10 cellular contexts compared by ENCODE assay signal in genomic region chr22:22928666-22929380, GRCh38. TPM values are rescaled to one million over a fixed set of nuclear protein-coding genes. Genes with fewer than 3 reads are reported as not detected.
DNase-seq lines count a peak whose midpoint lies in the region; ATAC-seq, FAIRE-seq and TF ChIP-seq lines count a peak whose summit lies in the region.
"Had no signal": no experiment of that assay in that cellular context is flagged by ENCODE, and none has a peak within 500 bp of the region (broad histone marks: within the 10 kb centered on the region; RNA-seq: fewer than 3 reads in every experiment).

No MANE protein-coding gene starts in this region.

- ATAC-seq in GM21717 (IDR thresholded peaks at IDR 0.05; ENCODE audit: unreplicated experiment) = peak; percentile 75
- peak; percentile 97 for ATAC-seq in activated CD8-positive, alpha-beta memory T cell treated with anti-CD3 and anti-CD28 coated beads, Interleukin-2, amount 10 ng/mL, durations not matched to agents 7 days and 5 days

- H3K9me3 Mint-ChIP-seq in activated CD8-positive, alpha-beta memory T cell treated with anti-CD3 and anti-CD28 coated beads, Interleukin-2, amount 10 ng/mL, durations not matched to agents 7 days and 5 days (ENCODE audit: low read depth) = no peaks in the 10 kb centered on the region

- no peak for TF ChIP-seq EP300 in tibial nerve (IDR thresholded peaks at IDR 0.05)

- no peaks in the 10 kb centered on the region for H3K9me3 ChIP-seq in tibial nerve
- H3K9me3 ChIP-seq: pancreas had no signal

- WGBS in tibial nerve, 2 donors = 57 to 59% methylated on average over 10 to 11 of the region's 11 CpGs

- no peak for TF ChIP-seq CTCF in tibial nerve (IDR thresholded peaks at IDR 0.05)

- H3K4me1 Mint-ChIP-seq in activated CD8-positive, alpha-beta memory T cell treated with anti-CD3 and anti-CD28 coated beads, Interleukin-2, amount 10 ng/mL, durations not matched to agents 7 days and 5 days = peaks cover 32% of the 10 kb centered on the region

- H3K4me1 ChIP-seq in tibial nerve = peaks cover 0 to 5% (median 0%) of the 10 kb centered on the region in 4 donors
- H3K4me1 ChIP-seq: pancreas had no signal

- DNase-seq in GM18507 (ENCODE audit: extremely low spot score, insufficient read length, low read depth) (peak; percentile 63), KBM-7 (peak; percentile 77), medulla oblongata (ENCODE audit: extremely low spot score) (peak; percentile 23), 8988T (no peak), HuH-7.5 (ENCODE audit: low spot score) (no peak), tibial nerve (ENCODE audit: low spot score in 2 of 2) (no peak)
- DNase-seq in activated CD8-positive, alpha-beta memory T cell treated with anti-CD3 and anti-CD28 coated beads, Interleukin-2, amount 10 ng/mL, durations not matched to agents 7 days and 5 days = peak; percentile 87

- H3K4me3 Mint-ChIP-seq in activated CD8-positive, alpha-beta memory T cell treated with anti-CD3 and anti-CD28 coated beads, Interleukin-2, amount 10 ng/mL, durations not matched to agents 7 days and 5 days = no peak overlapping the region

- no peaks in the 10 kb centered on the region for H3K27me3 ChIP-seq in tibial nerve
- H3K27me3 ChIP-seq: pancreas had no signal

- H3K36me3 ChIP-seq in tibial nerve = no peaks in the 10 kb centered on the region
- H3K36me3 ChIP-seq: pancreas had no signal

- H3K27me3 Mint-ChIP-seq in activated CD8-positive, alpha-beta memory T cell treated with anti-CD3 and anti-CD28 coated beads, Interleukin-2, amount 10 ng/mL, durations not matched to agents 7 days and 5 days = no peaks in the 10 kb centered on the region

- CTCF ChIA-PET in activated CD8-positive, alpha-beta memory T cell treated with anti-CD3 and anti-CD28 coated beads, Interleukin-2, amount 10 ng/mL, durations not matched to agents 7 days and 5 days (lab: Charles Lee) = interaction anchor here (1.2 to 1.6 kb wide), 7 partner anchors 13 to 200 kb away, joined by 3 to 10 read pairs (median 4); no protein-coding TSS in a partner anchor

- peak; percentile 95 for FAIRE-seq in GM18507 (lab: Jason Lieb, UNC)
- FAIRE-seq: pancreas had no signal

- peak overlapping the region; percentile 74 for H3K27ac Mint-ChIP-seq in activated CD8-positive, alpha-beta memory T cell treated with anti-CD3 and anti-CD28 coated beads, Interleukin-2, amount 10 ng/mL, durations not matched to agents 7 days and 5 days

- no peaks in the 10 kb centered on the region for H3K36me3 Mint-ChIP-seq in activated CD8-positive, alpha-beta memory T cell treated with anti-CD3 and anti-CD28 coated beads, Interleukin-2, amount 10 ng/mL, durations not matched to agents 7 days and 5 days

- TF ChIP-seq POLR2A in tibial nerve (IDR thresholded peaks at IDR 0.05) = no peak

- no peak overlapping the region for H3K4me3 ChIP-seq in tibial nerve
- H3K4me3 ChIP-seq: pancreas had no signal

- in situ Hi-C loops in KBM-7 (cut with MboI; ENCODE audit: low pct_unique_long_range_greater_than_20kb, low sequenced_read_pairs) = no loop called here

- no peak overlapping the region for H3K27ac ChIP-seq in tibial nerve
- H3K27ac ChIP-seq: pancreas had no signal

RNA-seq across cellular contexts. Expression of gene IGLL5, which starts 41.2 kb away (rescaled TPM):
- not detected for total RNA-seq in activated CD8-positive, alpha-beta memory T cell treated with anti-CD3 and anti-CD28 coated beads, Interleukin-2, amount 10 ng/mL, durations not matched to agents 7 days and 5 days
- total RNA-seq in tibial nerve = 1 to 10 TPM in 2 of 4 donors, under 1 TPM in 1, not detected in 1; 0.66 to 2.7 (median 2.1) TPM
- total RNA-seq: activated CD8-positive, alpha-beta memory T cell treated with anti-CD3 and anti-CD28 coated beads for 36 hours had no signal

Comparison
In these comparisons a context has a peak if more than half of its experiments do, and no peak if none do; other contexts are left out.
1. DNase-seq: peak in GM18507 (single experiment), KBM-7 (single experiment), activated CD8-positive, alpha-beta memory T cell treated with anti-CD3 and anti-CD28 coated beads, Interleukin-2, amount 10 ng/mL, durations not matched to agents 7 days and 5 days (single experiment) and medulla oblongata (single experiment); none in 8988T (single experiment), HuH-7.5 (single experiment) and tibial nerve (0 of 2).